In the genomic region with DNA sequence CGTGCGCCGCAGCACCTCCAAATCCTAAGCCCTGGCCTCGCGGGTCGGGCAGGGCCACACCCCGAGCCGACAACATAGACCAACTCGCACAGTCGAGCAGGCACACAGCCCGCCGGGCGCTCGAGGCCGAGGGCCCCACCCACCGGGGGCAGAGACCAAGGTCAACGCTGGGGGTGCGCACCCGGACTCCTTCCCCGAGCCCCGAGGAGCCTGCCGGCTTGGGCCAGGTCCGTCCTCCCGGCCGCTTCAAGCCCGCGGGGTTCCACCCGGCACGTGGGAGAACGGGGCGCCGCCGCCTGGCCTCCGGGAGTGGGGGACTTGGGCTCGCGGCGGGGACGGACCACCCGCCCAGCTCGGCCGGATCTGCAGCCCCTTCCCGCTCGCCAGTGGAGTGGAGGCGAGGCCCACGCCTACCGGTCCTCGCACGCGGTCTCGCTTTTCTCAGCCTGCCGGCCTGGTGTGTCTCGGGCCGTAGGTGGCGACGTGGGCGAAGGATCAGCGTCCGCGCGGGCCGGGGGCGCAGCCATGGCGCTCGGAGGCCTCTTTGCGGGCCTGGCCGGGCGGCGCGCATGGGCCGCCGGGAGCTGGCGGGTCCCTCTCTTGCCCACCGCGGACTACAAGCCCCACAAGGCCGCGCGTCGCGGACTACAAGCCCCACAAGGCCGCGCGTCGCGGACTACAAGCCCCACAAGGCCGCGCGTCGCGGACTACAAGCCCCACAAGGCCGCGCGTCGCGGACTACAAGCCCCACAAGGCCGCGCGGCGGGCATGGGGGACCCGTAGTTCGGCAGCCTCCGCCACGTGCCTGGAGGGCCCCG, we compare ENCODE assay signal across 8 cellular contexts. TPM values are rescaled to one million over a fixed set of nuclear protein-coding genes. Genes with fewer than 3 reads are reported as not detected.
DNase-seq lines count a peak whose midpoint lies in the region; ATAC-seq and TF ChIP-seq lines count a peak whose summit lies in the region.

TSS of gene UCKL1 (minus strand) at position 571 of the 818 bp plus-strand sequence. CDS start at position 527, 44 bp downstream.

- no peak for TF ChIP-seq RAD21 in SK-N-SH (IDR thresholded peaks at IDR 0.05; ENCODE audit: low read length)

- H3K4me3 ChIP-seq in SK-N-SH (ENCODE audit: low read depth in 2 of 2, low read length in 1 of 2) = peak within 1 kb of the TSS; percentile 91 to 98
- peak within 1 kb of the TSS; percentile 96 for H3K4me3 ChIP-seq in osteoblast (ENCODE audit: insufficient read depth, low read length)
- peak within 1 kb of the TSS; percentile 93 for H3K4me3 ChIP-seq in thoracic aorta

- DNase-seq in ELR (ENCODE audit: low read depth) = peak; percentile 95
- peak; percentile 95 for DNase-seq in SK-N-SH
- peak; percentile 88 to 91 for DNase-seq in activated naive CD4-positive, alpha-beta T cell treated with anti-CD3 and anti-CD28 coated beads, Interleukin-2, amount 50 U/mL, for 72 hours (ENCODE audit: low spot score in 2 of 2)
- DNase-seq in glomerular endothelial cell (ENCODE audit: extremely low read depth, low read depth, low spot score) = peak; percentile 39
- peak; percentile 100 for DNase-seq in osteoblast (ENCODE audit: insufficient read length, low spot score, missing footprints)
- DNase-seq in thoracic aorta (ENCODE audit: low spot score) = peak; percentile 70

- H3K36me3 Mint-ChIP-seq in activated naive CD4-positive, alpha-beta T cell treated with anti-CD3 and anti-CD28 coated beads, Interleukin-2, amount 50 U/mL, for 72 hours = peaks cover 0 to 4% of the 10 kb centered on the region in 2 donors

- POLR2A ChIA-PET in SK-N-SH (lab: Yijun Ruan, JAX) = interaction anchor here (0.7 to 1.5 kb wide), 2 partner anchors 15 to 23 kb away, joined by 3 to 4 read pairs; partner anchors contain the start of gene SAMD10

- H3K9ac ChIP-seq in SK-N-SH = peak within 1 kb of the TSS; percentile 96

- H3K4me2 ChIP-seq in SK-N-SH (peak within 1 kb of the TSS; percentile 99), osteoblast (ENCODE audit: insufficient read depth, low read length) (peak within 1 kb of the TSS; percentile 94)

- peak within 1 kb of the TSS; percentile 79 to 88 for H3K27ac Mint-ChIP-seq in activated naive CD4-positive, alpha-beta T cell treated with anti-CD3 and anti-CD28 coated beads, Interleukin-2, amount 50 U/mL, for 72 hours

- peaks cover 8% of the 10 kb centered on the region for H3F3A ChIP-seq in SK-N-SH (replicated peaks; ENCODE audit: insufficient read depth)

- H3K27me3 ChIP-seq in SK-N-SH (ENCODE audit: insufficient read depth) (no peaks in the 10 kb centered on the region), osteoblast (ENCODE audit: insufficient read depth, low read length) (no peaks in the 10 kb centered on the region), thoracic aorta (replicated peaks; ENCODE audit: insufficient read depth) (no peaks in the 10 kb centered on the region)

- TF ChIP-seq CTCF in SK-N-SH (IDR thresholded peaks at IDR 0.05) (no peak; the same call in 1 of the 2 replicates), osteoblast (IDR thresholded peaks at IDR 0.05; ENCODE audit: extremely low read depth, low read depth, low read length) (no peak), thoracic aorta (IDR thresholded peaks at IDR 0.05) (no peak)

- no peaks in the 10 kb centered on the region for H3K9me2 ChIP-seq in SK-N-SH

- no peaks in the 10 kb centered on the region for H3K9me3 Mint-ChIP-seq in activated naive CD4-positive, alpha-beta T cell treated with anti-CD3 and anti-CD28 coated beads, Interleukin-2, amount 50 U/mL, for 72 hours

- CTCF ChIA-PET in SK-N-SH (lab: Yijun Ruan, JAX) = interaction anchor here (0.8 to 4.8 kb wide), 8 partner anchors 18 to 181 kb away, joined by 3 to 32 read pairs (median 5); partner anchors contain the start of genes PRPF6 and SAMD10

- peak within 1 kb of the TSS; percentile 59; the same call in 1 of the 2 replicates for H2AFZ ChIP-seq in SK-N-SH (ENCODE audit: low read depth)
- peak within 1 kb of the TSS; percentile 77 for H2AFZ ChIP-seq in osteoblast (ENCODE audit: low read length)

- peaks cover 50% of the 10 kb centered on the region for H3K79me2 ChIP-seq in SK-N-SH (ENCODE audit: insufficient read depth)
- H3K79me2 ChIP-seq in osteoblast (ENCODE audit: insufficient read depth, low read length) = peaks cover 47% of the 10 kb centered on the region

- ATAC-seq in GM21786 (IDR thresholded peaks at IDR 0.05; ENCODE audit: unreplicated experiment) (peak; percentile 65), thoracic aorta (ENCODE audit: insufficient number of reproducible peaks, low FRiP score, low read depth) (peak; percentile 71)
- ATAC-seq in activated naive CD4-positive, alpha-beta T cell treated with anti-CD3 and anti-CD28 coated beads, Interleukin-2, amount 50 U/mL, for 72 hours = peak; percentile 73 to 82

- TF ChIP-seq EP300 in SK-N-SH (IDR thresholded peaks at IDR 0.05; ENCODE audit: borderline replicate concordance in 1 of 2, low read depth in 1 of 2, low read length in 1 of 2) = no peak

- peaks cover 30% of the 10 kb centered on the region for H3K36me3 ChIP-seq in KOPT-K1 (ENCODE audit: insufficient read depth, low read length)
- peaks cover 0 to 19% of the 10 kb centered on the region in 2 experiments for H3K36me3 ChIP-seq in SK-N-SH (replicated peaks in 1 of 2; ENCODE audit: control insufficient read depth in 1 of 2, insufficient read depth in 2 of 2, low read length in 1 of 2)
- H3K36me3 ChIP-seq in osteoblast (ENCODE audit: insufficient read depth, low read length) = peaks cover 13% of the 10 kb centered on the region
- H3K36me3 ChIP-seq in thoracic aorta = peaks cover 8% of the 10 kb centered on the region

- H3K27ac ChIP-seq in KOPT-K1 (ENCODE audit: low read depth, low read length, poor library complexity, severe bottlenecking) (peak within 1 kb of the TSS; percentile 96), SK-N-SH (ENCODE audit: low read depth in 2 of 2, low read length in 1 of 2) (peak within 1 kb of the TSS; percentile 72 to 88), osteoblast (ENCODE audit: low read depth, low read length) (peak within 1 kb of the TSS; percentile 71), thoracic aorta (peak within 1 kb of the TSS; percentile 72 to 78)

- 0% methylated on average over 2 of the region's 103 CpGs for WGBS in SK-N-SH (ENCODE audit: low lambda C conversion rate)

- peaks cover 38% of the 10 kb centered on the region for H4K20me1 ChIP-seq in SK-N-SH (ENCODE audit: insufficient read depth)
- peaks cover 35% of the 10 kb centered on the region for H4K20me1 ChIP-seq in osteoblast (ENCODE audit: insufficient read depth, low read length)

- H3K9me3 ChIP-seq in KOPT-K1 (ENCODE audit: insufficient read depth, low read length, poor library complexity, severe bottlenecking) (no peaks in the 10 kb centered on the region), SK-N-SH (no peaks in the 10 kb centered on the region), osteoblast (ENCODE audit: low read depth, low read length) (no peaks in the 10 kb centered on the region), thoracic aorta (no peaks in the 10 kb centered on the region)

- H3K4me1 ChIP-seq in SK-N-SH (ENCODE audit: control insufficient read depth in 1 of 2, insufficient read depth in 2 of 2, low read depth in 1 of 2, low read length in 1 of 2) = peaks cover 6 to 33% of the 10 kb centered on the region in 2 experiments; a peak in 1 of 4 replicates
- peaks cover 13% of the 10 kb centered on the region for H3K4me1 ChIP-seq in osteoblast (ENCODE audit: insufficient read depth, low read length)
- peaks cover 31 to 41% of the 10 kb centered on the region in 2 donors for H3K4me1 ChIP-seq in thoracic aorta (ENCODE audit: control insufficient read depth in 1 of 2, low read depth in 2 of 2)

TF ChIP-seq in SK-N-SH, 30 proteins besides CTCF, POLR2A, EP300 and RAD21 (continues in another document):
- TF ChIP-seq TCF12 (IDR thresholded peaks at IDR 0.05) (no peak; the same call in 1 of the 2 replicates), NRF1 (IDR thresholded peaks at IDR 0.05; ENCODE audit: low read depth, low read length) (no peak), CHD2 (IDR thresholded peaks at IDR 0.05; ENCODE audit: low read length, partially characterized antibody) (peak; percentile 94), RFX5 (IDR thresholded peaks at IDR 0.05; ENCODE audit: low read length) (no peak), RCOR1 (IDR thresholded peaks at IDR 0.05; ENCODE audit: low read length) (no peak), MXI1 (IDR thresholded peaks at IDR 0.05; ENCODE audit: low read depth, low read length) (peak; percentile 97), SIN3A (IDR thresholded peaks at IDR 0.05; ENCODE audit: borderline replicate concordance, low read depth, low read length) (peak; percentile 91; the same call in 1 of the 2 replicates), JUND (IDR thresholded peaks at IDR 0.05) (no peak), GABPA (IDR thresholded peaks at IDR 0.05; ENCODE audit: low read depth) (peak; percentile 60)
- TF ChIP-seq, protein P1, sequence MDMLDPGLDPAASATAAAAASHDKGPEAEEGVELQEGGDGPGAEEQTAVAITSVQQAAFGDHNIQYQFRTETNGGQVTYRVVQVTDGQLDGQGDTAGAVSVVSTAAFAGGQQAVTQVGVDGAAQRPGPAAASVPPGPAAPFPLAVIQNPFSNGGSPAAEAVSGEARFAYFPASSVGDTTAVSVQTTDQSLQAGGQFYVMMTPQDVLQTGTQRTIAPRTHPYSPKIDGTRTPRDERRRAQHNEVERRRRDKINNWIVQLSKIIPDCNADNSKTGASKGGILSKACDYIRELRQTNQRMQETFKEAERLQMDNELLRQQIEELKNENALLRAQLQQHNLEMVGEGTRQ (IDR thresholded peaks at IDR 0.05; ENCODE audit: borderline replicate concordance, low read depth, low read length) = peak; percentile 49; the same call in 1 of the 2 replicates
- TF ChIP-seq, protein P2, sequence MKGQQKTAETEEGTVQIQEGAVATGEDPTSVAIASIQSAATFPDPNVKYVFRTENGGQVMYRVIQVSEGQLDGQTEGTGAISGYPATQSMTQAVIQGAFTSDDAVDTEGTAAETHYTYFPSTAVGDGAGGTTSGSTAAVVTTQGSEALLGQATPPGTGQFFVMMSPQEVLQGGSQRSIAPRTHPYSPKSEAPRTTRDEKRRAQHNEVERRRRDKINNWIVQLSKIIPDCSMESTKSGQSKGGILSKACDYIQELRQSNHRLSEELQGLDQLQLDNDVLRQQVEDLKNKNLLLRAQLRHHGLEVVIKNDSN (IDR thresholded peaks at IDR 0.05; ENCODE audit: borderline replicate concordance, low read depth) = peak; percentile 86

RNA-seq across cellular contexts. Expression of gene UCKL1, which starts in this region (rescaled TPM):
- polyA plus RNA-seq in SK-N-SH (2012; rRNA removed) = 70.3 and 71.6 TPM in 2 replicates
- polyA plus RNA-seq in SK-N-SH (2012; cell fraction: cytosol; rRNA removed) = 25.9 and 43.7 TPM in 2 replicates
- polyA plus RNA-seq in SK-N-SH (2012; cell fraction: nucleus; rRNA removed) = 214 and 226 TPM in 2 replicates
- 10 to 100 TPM; 21.3 to 32.7 TPM for total RNA-seq in activated naive CD4-positive, alpha-beta T cell treated with anti-CD3 and anti-CD28 coated beads, Interleukin-2, amount 50 U/mL, for 72 hours
- total RNA-seq in glomerular endothelial cell (28.3 and 45.4 TPM in 2 replicates), osteoblast (21.0 and 23.9 TPM in 2 replicates), thoracic aorta (10 to 100 TPM; 27.3 to 40.5 TPM)

Comparison
In these comparisons a context has a peak if more than half of its experiments do, and no peak if none do; other contexts are left out.
1. Peak in every context shown above with its lines: DNase-seq, ATAC-seq, H3K4me3 ChIP-seq and H3K27ac ChIP-seq.
2. DNase-seq: peak in every context shown above with its lines; median percentile 100 in osteoblast; 95 in ELR; 95 in SK-N-SH; 90 in activated naive CD4-positive, alpha-beta T cell treated with anti-CD3 and anti-CD28 coated beads, Interleukin-2, amount 50 U/mL, for 72 hours; 70 in thoracic aorta; 39 in glomerular endothelial cell.